8 cellular contexts compared by ENCODE assay signal in genomic region chr14:104795781-104796681, GRCh38. TPM values are rescaled to one million over a fixed set of nuclear protein-coding genes. Genes with fewer than 3 reads are reported as not detected.
DNase-seq lines count a peak whose midpoint lies in the region; ATAC-seq and TF ChIP-seq lines count a peak whose summit lies in the region.

No MANE protein-coding gene starts in this region.

- peaks cover 45% of the 10 kb centered on the region for H3K4me1 Mint-ChIP-seq in T-helper 1 cell treated with Interleukin-12 subunit alpha and Interleukin-12 subunit beta and Interleukin-4 antibody, amounts not matched to agents 30 μg/mL and 1 μg/mL, for 36 hours (ENCODE audit: low read depth)
- H3K4me1 Mint-ChIP-seq in MCF 10A (ENCODE audit: insufficient read depth, unreplicated experiment) (peaks cover 32% of the 10 kb centered on the region), immature natural killer cell (peaks cover 39 to 40% of the 10 kb centered on the region in 2 donors)

- TF ChIP-seq CTCF in GM10248 (IDR thresholded peaks at IDR 0.05; ENCODE audit: control extremely low read depth, extremely low read depth, low read depth, missing control alignments) = no peak
- no peak for TF ChIP-seq CTCF in MCF 10A (IDR thresholded peaks at IDR 0.05; ENCODE audit: unreplicated experiment)

- in situ Hi-C loops in KBM-7 (cut with MboI; ENCODE audit: low pct_unique_long_range_greater_than_20kb, low sequenced_read_pairs) = no loop called here

- H3K9me3 Mint-ChIP-seq in T-helper 1 cell treated with Interleukin-12 subunit alpha and Interleukin-12 subunit beta and Interleukin-4 antibody, amounts not matched to agents 30 μg/mL and 1 μg/mL, for 36 hours = no peaks in the 10 kb centered on the region
- H3K9me3 Mint-ChIP-seq in MCF 10A (ENCODE audit: unreplicated experiment) (no peaks in the 10 kb centered on the region), immature natural killer cell (no peaks in the 10 kb centered on the region)

- peaks cover 14% of the 10 kb centered on the region for H3K27me3 Mint-ChIP-seq in T-helper 1 cell treated with Interleukin-12 subunit alpha and Interleukin-12 subunit beta and Interleukin-4 antibody, amounts not matched to agents 30 μg/mL and 1 μg/mL, for 36 hours (ENCODE audit: low read depth)
- H3K27me3 Mint-ChIP-seq in MCF 10A (ENCODE audit: insufficient read depth, unreplicated experiment) = no peaks in the 10 kb centered on the region
- H3K27me3 Mint-ChIP-seq in immature natural killer cell (ENCODE audit: low read depth in 3 of 3) = peaks cover 2 to 11% (median 4%) of the 10 kb centered on the region in 3 donors

- peak overlapping the region; percentile 73 for H3K4me3 Mint-ChIP-seq in T-helper 1 cell treated with Interleukin-12 subunit alpha and Interleukin-12 subunit beta and Interleukin-4 antibody, amounts not matched to agents 30 μg/mL and 1 μg/mL, for 36 hours
- H3K4me3 Mint-ChIP-seq in MCF 10A (ENCODE audit: unreplicated experiment) (peak overlapping the region; percentile 85), immature natural killer cell (peak overlapping the region; percentile 65 to 81 (median 75))

- CTCF ChIA-PET in GM10248 (lab: Yijun Ruan, JAX) (interaction anchor here (1.1 kb wide), 1 partner anchor 27 kb away, joined by 3 read pairs; no protein-coding TSS in a partner anchor), MCF 10A (lab: Yijun Ruan, JAX) (interaction anchor here (0.5 to 0.7 kb wide), 2 partner anchors 26 to 33 kb away, joined by 3 to 4 read pairs; no protein-coding TSS in a partner anchor)

- peak; percentile 34 for ATAC-seq in HG02840 (IDR thresholded peaks at IDR 0.05; ENCODE audit: low FRiP score, unreplicated experiment)

- POLR2A ChIA-PET in GM10248 (lab: Yijun Ruan, JAX) (no interaction called here), MCF 10A (lab: Yijun Ruan, JAX) (interaction anchor here (0.5 to 2.0 kb wide), 8 partner anchors 22 to 107 kb away, joined by 3 to 10 read pairs (median 3); partner anchors contain the start of genes CEP170B and SIVA1)

- H3K36me3 Mint-ChIP-seq in T-helper 1 cell treated with Interleukin-12 subunit alpha and Interleukin-12 subunit beta and Interleukin-4 antibody, amounts not matched to agents 30 μg/mL and 1 μg/mL, for 36 hours (ENCODE audit: low read depth) = peaks cover 3% of the 10 kb centered on the region
- H3K36me3 Mint-ChIP-seq in MCF 10A (ENCODE audit: insufficient read depth, unreplicated experiment) (no peaks in the 10 kb centered on the region), immature natural killer cell (no peaks in the 10 kb centered on the region)

- intact Hi-C loops in MCF 10A (cut with micrococcal nuclease) = no loop called here

- BruUV-seq in MCF 10A (replicated peaks; lab: Mats Ljungman, UMichigan) = no TSS peak

- DNase-seq in GM10248 (ENCODE audit: extremely low spot score) (peak; percentile 89), MCF 10A (ENCODE audit: unreplicated experiment) (peak; percentile 48), immature natural killer cell (peak; percentile 47 to 57 (median 52)), KBM-7 (no peak), Kasumi-1 (lab: John Stamatoyannopoulos, UW) (no peak)
- DNase-seq in stimulated activated CD4-positive, alpha-beta T cell treated with anti-CD3 and anti-CD28 coated beads, Interleukin-2, amount 100 ng/mL, for 4 hours (ENCODE audit: low read depth) = peak; percentile 47

- peak overlapping the region; percentile 36 for H3K27ac Mint-ChIP-seq in T-helper 1 cell treated with Interleukin-12 subunit alpha and Interleukin-12 subunit beta and Interleukin-4 antibody, amounts not matched to agents 30 μg/mL and 1 μg/mL, for 36 hours
- H3K27ac Mint-ChIP-seq in MCF 10A (ENCODE audit: low read depth, unreplicated experiment) (no peak overlapping the region), immature natural killer cell (peak overlapping the region; percentile 64 to 89 (median 78))

RNA-seq across cellular contexts. Expression of gene AKT1, which starts 0.5 kb away (rescaled TPM):
- total RNA-seq in MCF 10A (2022) = 83.3 and 96.3 TPM in 2 replicates
- polyA plus RNA-seq in immature natural killer cell = 10 to 100 TPM; 14.8 to 23.3 (median 21.3) TPM

RNA-seq across cellular contexts. Expression of gene ZBTB42, which starts 4.9 kb away (rescaled TPM):
- 1.0 and 1.2 TPM in 2 replicates for total RNA-seq in MCF 10A (2022)
- 1 to 10 TPM in 2 of 3 donors, under 1 TPM in 1; 0.25 to 2.4 (median 2.0) TPM for polyA plus RNA-seq in immature natural killer cell

RNA-seq across cellular contexts. Expression of gene SIVA1, which starts 43.1 kb away (rescaled TPM):
- total RNA-seq in MCF 10A (2022) = 63.3 and 72.7 TPM in 2 replicates
- 100 to 1,000 TPM; 155 to 321 (median 203) TPM for polyA plus RNA-seq in immature natural killer cell

Comparison
In these comparisons a context has a peak if more than half of its experiments do, and no peak if none do; other contexts are left out.
1. DNase-seq: peak in GM10248 (single experiment), MCF 10A (single experiment), immature natural killer cell (3 of 3) and stimulated activated CD4-positive, alpha-beta T cell treated with anti-CD3 and anti-CD28 coated beads, Interleukin-2, amount 100 ng/mL, for 4 hours (single experiment); none in KBM-7 (single experiment) and Kasumi-1 (0 of 2).
2. Peak in every context shown above with its lines, with median percentiles within 50 percentile points of each other: H3K4me3 Mint-ChIP-seq.